Comparison of ENCODE assay signal across 1 cellular context in genomic region chr11:62458212-62459002, GRCh38.
TF ChIP-seq lines count a peak whose summit lies in the region.

No MANE protein-coding gene starts in this region.

TF ChIP-seq in GM12878, 131 proteins besides CTCF, POLR2A, EP300 and RAD21 (continued from another document):
- no peak for TF ChIP-seq USF2 (IDR thresholded peaks at IDR 0.05; ENCODE audit: borderline replicate concordance, low read depth, low read length)
- no peak for TF ChIP-seq GATAD2B (conservative IDR thresholded peaks at IDR 0.05; ENCODE audit: low read depth)
- no peak for TF ChIP-seq NFYA (IDR thresholded peaks at IDR 0.05; ENCODE audit: borderline replicate concordance, low read depth, low read length)
- no peak for TF ChIP-seq SMAD1 (IDR thresholded peaks at IDR 0.05; ENCODE audit: low read depth, partially characterized antibody)
- no peak for TF ChIP-seq PKNOX1 (IDR thresholded peaks at IDR 0.05)
- no peak for TF ChIP-seq ZBTB40 (IDR thresholded peaks at IDR 0.05; ENCODE audit: borderline replicate concordance)
- no peak for TF ChIP-seq CBX3 (IDR thresholded peaks at IDR 0.05; ENCODE audit: borderline replicate concordance, low read depth)
- no peak for TF ChIP-seq MTA2 (IDR thresholded peaks at IDR 0.05; ENCODE audit: low read depth)
- TF ChIP-seq SIN3A (IDR thresholded peaks at IDR 0.05; ENCODE audit: low read depth, low read length) = no peak
- no peak for TF ChIP-seq ESRRA (IDR thresholded peaks at IDR 0.05; ENCODE audit: low read length)
